In the genomic region with DNA sequence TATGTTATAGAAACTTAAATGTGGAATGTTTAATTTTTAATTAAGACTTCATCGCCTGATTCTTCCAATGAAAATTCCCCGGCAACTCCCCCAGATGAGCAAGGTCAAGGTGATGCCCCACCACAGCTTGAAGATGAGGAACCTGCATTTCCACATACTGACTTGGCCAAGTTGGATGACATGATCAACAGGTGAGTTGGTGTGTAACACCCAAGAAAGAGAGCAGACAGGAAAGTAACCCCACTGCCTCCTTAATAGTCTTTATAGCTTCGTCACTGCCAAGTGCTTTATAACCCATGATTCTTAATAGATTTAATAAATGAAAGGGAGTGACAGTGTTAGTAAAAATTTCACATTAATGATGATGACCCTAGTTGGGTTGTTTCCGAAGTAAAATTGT, we compare ENCODE assay signal across 33 cellular contexts.
"Had no signal": no experiment of that assay in that cellular context is flagged by ENCODE, and none has a peak within 500 bp of the region (broad histone marks: within the 10 kb centered on the region; RNA-seq: fewer than 3 reads in every experiment).

No MANE protein-coding gene starts in this region.

- H3K4me3 Mint-ChIP-seq: activated B cell treated with CpG ODN at 0.5 μM for 24 hours; activated CD4-positive, alpha-beta memory T cell treated with anti-CD3 and anti-CD28 coated beads for 36 hours; activated CD4-positive, alpha-beta T cell treated with anti-CD3 and anti-CD28 coated beads, Interleukin-2, amount 10 ng/mL, durations not matched to agents 24 days and 14 days; activated CD8-positive, alpha-beta T cell treated with anti-CD3 and anti-CD28 coated beads for 36 hours; activated naive CD4-positive, alpha-beta T cell treated with anti-CD3 and anti-CD28 coated beads for 36 hours; activated T-cell treated with anti-CD3 and anti-CD28 coated beads, Interleukin-2, amount 50 U/mL, for 4 hours; activated T-cell treated with anti-CD3 and anti-CD28 coated beads, Interleukin-2, amount 50 U/mL, for 72 hours; activated T-helper 1 cell treated with anti-CD3 and anti-CD28 coated beads, Interleukin-12 subunit alpha, Interleukin-12 subunit beta, Interleukin-2, Interleukin-4 antibody, amounts not matched to agents 30 ng/mL and 10 ng/mL and 1 ng/mL, durations not matched to agents 14 hours and 24 hours and 36 hours; activated T-helper 17 cell treated with anti-CD3 and anti-CD28 coated beads, Interleukin-2, amount 50 U/mL, for 72 hours; T-helper 1 cell treated with Interleukin-12 subunit alpha and Interleukin-12 subunit beta and Interleukin-4 antibody, amounts not matched to agents 30 μg/mL and 1 μg/mL, for 36 hours; T-helper 2 cell treated with Interferon-gamma antibody and Interleukin-4, amounts not matched to agents 5 μg/mL and 100 μg/mL, for 36 hours had no signal

- H3K4me1 Mint-ChIP-seq: activated T-helper 17 cell treated with anti-CD3 and anti-CD28 coated beads, Interleukin-2, amount 50 U/mL, for 72 hours had no signal

- H3K4me3 ChIP-seq: adrenal gland, body of pancreas, breast epithelium had no signal

- H3K27me3 Mint-ChIP-seq: activated B cell treated with CpG ODN at 0.5 μM for 24 hours; activated CD4-positive, alpha-beta memory T cell treated with anti-CD3 and anti-CD28 coated beads for 36 hours; activated CD4-positive, alpha-beta T cell treated with anti-CD3 and anti-CD28 coated beads, Interleukin-2, amount 10 ng/mL, durations not matched to agents 24 days and 14 days; activated CD8-positive, alpha-beta T cell treated with anti-CD3 and anti-CD28 coated beads for 36 hours; activated T-helper 17 cell treated with anti-CD3 and anti-CD28 coated beads, Interleukin-2, amount 50 U/mL, for 72 hours had no signal

- H3K27ac Mint-ChIP-seq: activated CD4-positive, alpha-beta memory T cell treated with anti-CD3 and anti-CD28 coated beads for 36 hours; activated CD4-positive, alpha-beta T cell treated with anti-CD3 and anti-CD28 coated beads, Interleukin-2, amount 10 ng/mL, durations not matched to agents 24 days and 14 days; activated CD8-positive, alpha-beta T cell treated with anti-CD3 and anti-CD28 coated beads for 36 hours; activated naive CD4-positive, alpha-beta T cell treated with anti-CD3 and anti-CD28 coated beads for 36 hours; activated naive CD4-positive, alpha-beta T cell treated with anti-CD3 and anti-CD28 coated beads, Interleukin-2, amount 50 U/mL, for 72 hours; activated T-cell treated with anti-CD3 and anti-CD28 coated beads, Interleukin-2, amount 50 U/mL, for 72 hours; activated T-helper 1 cell treated with anti-CD3 and anti-CD28 coated beads, Interleukin-12 subunit alpha, Interleukin-12 subunit beta, Interleukin-2, Interleukin-4 antibody, amounts not matched to agents 30 ng/mL and 10 ng/mL and 1 ng/mL, durations not matched to agents 14 hours and 24 hours and 36 hours; activated T-helper 17 cell treated with anti-CD3 and anti-CD28 coated beads, Interleukin-2, amount 50 U/mL, for 72 hours; T-helper 1 cell treated with Interleukin-12 subunit alpha and Interleukin-12 subunit beta and Interleukin-4 antibody, amounts not matched to agents 30 μg/mL and 1 μg/mL, for 36 hours; T-helper 2 cell treated with Interferon-gamma antibody and Interleukin-4, amounts not matched to agents 5 μg/mL and 100 μg/mL, for 36 hours had no signal

- ATAC-seq: activated CD8-positive, alpha-beta T cell treated with anti-CD3 and anti-CD28 coated beads for 36 hours; activated naive CD4-positive, alpha-beta T cell treated with anti-CD3 and anti-CD28 coated beads, Interleukin-2, amount 50 U/mL, for 72 hours; activated T-cell treated with anti-CD3 and anti-CD28 coated beads, Interleukin-2, amount 50 U/mL, for 4 hours; activated T-cell treated with anti-CD3 and anti-CD28 coated beads, Interleukin-2, amount 50 U/mL, for 72 hours; activated T-helper 17 cell treated with anti-CD3 and anti-CD28 coated beads, Interleukin-2, amount 50 U/mL, for 72 hours; body of pancreas had no signal

- H3K4me1 ChIP-seq: body of pancreas, breast epithelium had no signal

- H3K9me3 Mint-ChIP-seq: activated B cell treated with CpG ODN at 0.5 μM for 24 hours; activated CD4-positive, alpha-beta memory T cell treated with anti-CD3 and anti-CD28 coated beads for 36 hours; activated CD4-positive, alpha-beta T cell treated with anti-CD3 and anti-CD28 coated beads, Interleukin-2, amount 10 ng/mL, durations not matched to agents 24 days and 14 days; activated CD8-positive, alpha-beta T cell treated with anti-CD3 and anti-CD28 coated beads for 36 hours; activated naive CD4-positive, alpha-beta T cell treated with anti-CD3 and anti-CD28 coated beads for 36 hours; activated naive CD4-positive, alpha-beta T cell treated with anti-CD3 and anti-CD28 coated beads, Interleukin-2, amount 50 U/mL, for 72 hours; activated T-cell treated with anti-CD3 and anti-CD28 coated beads, Interleukin-2, amount 50 U/mL, for 4 hours; activated T-cell treated with anti-CD3 and anti-CD28 coated beads, Interleukin-2, amount 50 U/mL, for 72 hours; activated T-helper 1 cell treated with anti-CD3 and anti-CD28 coated beads, Interleukin-12 subunit alpha, Interleukin-12 subunit beta, Interleukin-2, Interleukin-4 antibody, amounts not matched to agents 30 ng/mL and 10 ng/mL and 1 ng/mL, durations not matched to agents 14 hours and 24 hours and 36 hours; activated T-helper 17 cell treated with anti-CD3 and anti-CD28 coated beads, Interleukin-2, amount 50 U/mL, for 72 hours; T-helper 1 cell treated with Interleukin-12 subunit alpha and Interleukin-12 subunit beta and Interleukin-4 antibody, amounts not matched to agents 30 μg/mL and 1 μg/mL, for 36 hours; T-helper 2 cell treated with Interferon-gamma antibody and Interleukin-4, amounts not matched to agents 5 μg/mL and 100 μg/mL, for 36 hours had no signal

- H3K9me3 ChIP-seq: adrenal gland, body of pancreas, breast epithelium had no signal

- DNase-seq: activated B cell treated with CpG ODN at 0.5 μM for 24 hours; activated CD4-positive, alpha-beta memory T cell treated with anti-CD3 and anti-CD28 coated beads for 36 hours; activated CD4-positive, alpha-beta T cell treated with anti-CD3 and anti-CD28 coated beads for 4 hours; activated CD4-positive, alpha-beta T cell treated with anti-CD3 and anti-CD28 coated beads, Interleukin-2, amount 10 ng/mL, durations not matched to agents 24 days and 14 days; activated CD4-positive, alpha-beta T cell treated with anti-CD3 and anti-CD28 coated beads, Interleukin-2, amount 50 U/mL, for 1 hour; activated CD4-positive, alpha-beta T cell treated with anti-CD3 and anti-CD28 coated beads, Interleukin-2, amount 50 U/mL, for 4 hours; activated CD4-positive, CD25-positive, alpha-beta regulatory T cell treated with anti-CD3 and anti-CD28 coated beads, Interleukin-2, amount 50 U/mL, for 72 hours; activated CD8-positive, alpha-beta memory T cell treated with anti-CD3 and anti-CD28 coated beads, Interleukin-2, amount 50 U/mL, for 4 hours; activated CD8-positive, alpha-beta T cell treated with anti-CD3 and anti-CD28 coated beads for 36 hours; activated effector memory CD4-positive, alpha-beta T cell treated with anti-CD3 and anti-CD28 coated beads, Interleukin-2, amount 50 U/mL, for 16 hours; activated gamma-delta T cell treated with Interleukin-2 at 50 U/mL for 16 hours; activated naive CD4-positive, alpha-beta T cell; activated naive CD4-positive, alpha-beta T cell treated with anti-CD3 and anti-CD28 coated beads for 36 hours; activated naive CD4-positive, alpha-beta T cell treated with anti-CD3 and anti-CD28 coated beads, Interleukin-2, amount 50 U/mL, for 16 hours; activated T-cell treated with anti-CD3 and anti-CD28 coated beads for 4 hours; activated T-cell treated with anti-CD3 and anti-CD28 coated beads, Interleukin-2, amount 50 U/mL, for 1 hour; activated T-cell treated with anti-CD3 and anti-CD28 coated beads, Interleukin-2, amount 50 U/mL, for 4 hours; activated T-cell treated with anti-CD3 and anti-CD28 coated beads, Interleukin-2, amount 50 U/mL, for 72 hours; adrenal gland; amniotic stem cell; aorta; body of pancreas; brain microvascular endothelial cell; central memory CD4-positive, alpha-beta T cell; T-helper 1 cell; T-helper 2 cell; T-helper 9 cell had no signal

- H3K36me3 ChIP-seq: breast epithelium had no signal

- H3K27ac ChIP-seq: adrenal gland, body of pancreas, brain microvascular endothelial cell, breast epithelium had no signal
